17 cellular contexts compared by ENCODE assay signal in genomic region chr7:38889872-38890432, GRCh38. TPM values are rescaled to one million over a fixed set of nuclear protein-coding genes. Genes with fewer than 3 reads are reported as not detected.
A peak's percentile ranks its signal among the peaks of the same experiment; 100 is the strongest.
DNase-seq lines count a peak whose midpoint lies in the region; ATAC-seq and TF ChIP-seq lines count a peak whose summit lies in the region.
"Had no signal": no experiment of that assay in that cellular context is flagged by ENCODE, and none has a peak within 500 bp of the region (broad histone marks: within the 10 kb centered on the region; RNA-seq: fewer than 3 reads in every experiment).

No MANE protein-coding gene starts in this region.

- peaks cover 9% of the 10 kb centered on the region for H3K79me2 ChIP-seq in neural progenitor cell (ENCODE audit: low read depth)

- no peak overlapping the region for H2AFZ ChIP-seq in neural progenitor cell (replicated peaks)

- no peaks in the 10 kb centered on the region for H3K4me1 ChIP-seq in endodermal cell (ENCODE audit: control insufficient read depth, insufficient read depth, low read length)
- no peaks in the 10 kb centered on the region for H3K4me1 ChIP-seq in neural progenitor cell
- H3K4me1 ChIP-seq: BLaER1 treated with 17β-estradiol and CSF1 and Interleukin-3, amounts not matched to agents 10 nM and 100 nM; spleen had no signal

- peaks cover 0 to 19% (median 15%) of the 10 kb centered on the region in 7 donors for H3K9me3 Mint-ChIP-seq in CD14-positive monocyte
- no peaks in the 10 kb centered on the region for H3K9me3 Mint-ChIP-seq in HFFc6
- H3K9me3 Mint-ChIP-seq in endodermal cell = peaks cover 2% of the 10 kb centered on the region
- peaks cover 19% of the 10 kb centered on the region for H3K9me3 Mint-ChIP-seq in neural progenitor cell

- DNase-seq in CD14-positive monocyte (ENCODE audit: low spot score) = no peak
- no peak for DNase-seq in HFFc6
- DNase-seq in endodermal cell = no peak
- no peak for DNase-seq in neural progenitor cell (ENCODE audit: low spot score)
- no peak for DNase-seq in DMS79 (lab: John Stamatoyannopoulos, UW)
- DNase-seq in GM03348 (ENCODE audit: low spot score) = no peak
- no peak for DNase-seq in NCI-H2029 (lab: John Stamatoyannopoulos, UW)
- DNase-seq: activated CD4-positive, alpha-beta T cell treated with anti-CD3 and anti-CD28 coated beads, Interleukin-2, amount 50 U/mL, for 48 hours; activated T-cell treated with anti-CD3 and anti-CD28 coated beads, Interleukin-2, amount 50 U/mL, for 72 hours; left cardiac atrium; NCI-H1436 treated with DMSO at 0.1 percent for 48 hours; spleen; T-cell had no signal

- no peak for ATAC-seq in GM19023 (IDR thresholded peaks at IDR 0.05; ENCODE audit: unreplicated experiment)
- ATAC-seq: activated T-cell treated with anti-CD3 and anti-CD28 coated beads, Interleukin-2, amount 50 U/mL, for 72 hours; HCT116; left cardiac atrium; stimulated activated effector memory CD8-positive, alpha-beta T cell treated with anti-CD3 and anti-CD28 coated beads, Interleukin-12 subunit alpha, Interleukin-12 subunit beta, amount 100 ng/mL, for 72 hours; T-cell had no signal

- H3K27me3 Mint-ChIP-seq in CD14-positive monocyte (ENCODE audit: low read depth in 3 of 3) (no peaks in the 10 kb centered on the region), HFFc6 (ENCODE audit: insufficient read depth) (no peaks in the 10 kb centered on the region), endodermal cell (ENCODE audit: insufficient read depth) (no peaks in the 10 kb centered on the region), neural progenitor cell (ENCODE audit: insufficient read depth, low read depth) (no peaks in the 10 kb centered on the region)
- H3K27me3 Mint-ChIP-seq: T-cell had no signal

- intact Hi-C loops in CD14-positive monocyte (cut with micrococcal nuclease) = no loop called here

- H3K27ac Mint-ChIP-seq in CD14-positive monocyte = no peak overlapping the region
- H3K27ac Mint-ChIP-seq in HFFc6 = no peak overlapping the region
- H3K27ac Mint-ChIP-seq in endodermal cell = no peak overlapping the region
- no peak overlapping the region for H3K27ac Mint-ChIP-seq in neural progenitor cell
- H3K27ac Mint-ChIP-seq: activated T-cell treated with anti-CD3 and anti-CD28 coated beads, Interleukin-2, amount 50 U/mL, for 72 hours; stimulated activated effector memory CD8-positive, alpha-beta T cell treated with anti-CD3 and anti-CD28 coated beads, Interleukin-12 subunit alpha, Interleukin-12 subunit beta, amount 100 ng/mL, for 72 hours; T-cell had no signal

- H3F3A ChIP-seq in neural progenitor cell (ENCODE audit: low read depth) = no peaks in the 10 kb centered on the region

- no peaks in the 10 kb centered on the region for H4K20me1 ChIP-seq in neural progenitor cell (ENCODE audit: low read depth)

- H3K4me1 Mint-ChIP-seq in CD14-positive monocyte = peaks cover 9% of the 10 kb centered on the region
- peaks cover 9% of the 10 kb centered on the region for H3K4me1 Mint-ChIP-seq in HFFc6 (ENCODE audit: low read depth)
- peaks cover 2% of the 10 kb centered on the region for H3K4me1 Mint-ChIP-seq in endodermal cell
- no peaks in the 10 kb centered on the region for H3K4me1 Mint-ChIP-seq in neural progenitor cell

- no peak overlapping the region for H3K4me2 ChIP-seq in neural progenitor cell
- H3K4me2 ChIP-seq: BLaER1 treated with 17β-estradiol and CSF1 and Interleukin-3, amounts not matched to agents 10 nM and 100 nM had no signal

- H3K36me3 ChIP-seq in endodermal cell (ENCODE audit: control insufficient read depth, insufficient read depth, low read length) (peaks cover 8% of the 10 kb centered on the region), neural progenitor cell (no peaks in the 10 kb centered on the region)

- 93 to 100% methylated on average over 2 to 5 of the region's 5 CpGs for WGBS in endodermal cell (ENCODE audit: insufficient coverage in 1 of 2, insufficient read length in 1 of 2), 2 experiments

- no peak overlapping the region for H3K27ac ChIP-seq in endodermal cell (ENCODE audit: low read depth, low read length)
- no peak overlapping the region for H3K27ac ChIP-seq in neural progenitor cell
- H3K27ac ChIP-seq: BLaER1 treated with 17β-estradiol and CSF1 and Interleukin-3, amounts not matched to agents 10 nM and 100 nM; spleen had no signal

- H3K9me3 ChIP-seq in endodermal cell (ENCODE audit: control insufficient read depth, low read length) (peaks cover 9% of the 10 kb centered on the region), neural progenitor cell (ENCODE audit: low read depth) (no peaks in the 10 kb centered on the region)

- H3K36me3 Mint-ChIP-seq in CD14-positive monocyte = peaks cover 40 to 70% of the 10 kb centered on the region in 2 donors
- peaks cover 5% of the 10 kb centered on the region for H3K36me3 Mint-ChIP-seq in HFFc6 (ENCODE audit: low read depth)
- peaks cover 9% of the 10 kb centered on the region for H3K36me3 Mint-ChIP-seq in endodermal cell (ENCODE audit: low read depth)
- peaks cover 31% of the 10 kb centered on the region for H3K36me3 Mint-ChIP-seq in neural progenitor cell

- TF ChIP-seq CTCF in CD14-positive monocyte (IDR thresholded peaks at IDR 0.05) (peak; percentile 55), HFFc6 (IDR thresholded peaks at IDR 0.05) (peak; percentile 74), endodermal cell (conservative IDR thresholded peaks at IDR 0.05) (peak; percentile 68), neural progenitor cell (IDR thresholded peaks at IDR 0.05) (peak; percentile 31)

- H3K27me3 ChIP-seq in endodermal cell (ENCODE audit: control insufficient read depth, insufficient read depth, low read length, poor library complexity, severe bottlenecking) (no peaks in the 10 kb centered on the region), neural progenitor cell (no peaks in the 10 kb centered on the region)
- H3K27me3 ChIP-seq: BLaER1 treated with 17β-estradiol and CSF1 and Interleukin-3, amounts not matched to agents 10 nM and 100 nM; spleen had no signal

- H3K9ac ChIP-seq in endodermal cell (ENCODE audit: extremely low read depth, low read length, poor library complexity, severe bottlenecking) = no peak overlapping the region
- H3K9ac ChIP-seq in neural progenitor cell = no peak overlapping the region
- H3K9ac ChIP-seq: BLaER1 treated with 17β-estradiol and CSF1 and Interleukin-3, amounts not matched to agents 10 nM and 100 nM had no signal

- H3K4me3 ChIP-seq in endodermal cell (ENCODE audit: low read length) (no peak overlapping the region), neural progenitor cell (no peak overlapping the region)
- H3K4me3 ChIP-seq: BLaER1 treated with 17β-estradiol and CSF1 and Interleukin-3, amounts not matched to agents 10 nM and 100 nM; spleen had no signal

- H3K4me3 Mint-ChIP-seq in CD14-positive monocyte (no peak overlapping the region), HFFc6 (no peak overlapping the region), endodermal cell (no peak overlapping the region), neural progenitor cell (no peak overlapping the region)
- H3K4me3 Mint-ChIP-seq: activated T-cell treated with anti-CD3 and anti-CD28 coated beads, Interleukin-2, amount 50 U/mL, for 72 hours; stimulated activated effector memory CD8-positive, alpha-beta T cell treated with anti-CD3 and anti-CD28 coated beads, Interleukin-12 subunit alpha, Interleukin-12 subunit beta, amount 100 ng/mL, for 72 hours; T-cell had no signal

RNA-seq across cellular contexts. Expression of gene VPS41, which starts 19.0 kb away (rescaled TPM):
- 10 to 100 TPM; 56.7 to 62.2 TPM for polyA plus RNA-seq in CD14-positive monocyte
- total RNA-seq in HFFc6 (2021; fragmentation: NEBNext Ultra II Directional; extraction: Animal tissue kit (Norgen Biotek cat#: 25700)) = 10 to 100 TPM; 58.6 to 75.5 (median 64.4) TPM
- 10 to 100 TPM; 77.1 to 78.0 TPM for total RNA-seq in endodermal cell
- polyA plus RNA-seq in endodermal cell (2013, experiment 1 of 2) = 42.1 TPM
- 34.5 TPM for polyA plus RNA-seq in endodermal cell (2013, experiment 2 of 2)
- 49.0 and 92.3 TPM in 2 replicates for total RNA-seq in neural progenitor cell (ENCODE audit: low replicate concordance)
